Comparison of ENCODE assay signal across 20 cellular contexts in genomic region chr5:81899123-81899522, GRCh38.
A peak's percentile ranks its signal among the peaks of the same experiment; 100 is the strongest.
DNase-seq lines count a peak whose midpoint lies in the region; ATAC-seq, FAIRE-seq and TF ChIP-seq lines count a peak whose summit lies in the region.
"Had no signal": no experiment of that assay in that cellular context is flagged by ENCODE, and none has a peak within 500 bp of the region (broad histone marks: within the 10 kb centered on the region; RNA-seq: fewer than 3 reads in every experiment).

No MANE protein-coding gene starts in this region.

- peak overlapping the region in 3 of 11 experiments; percentile 16 to 61 (median 58); a peak in 6 of 22 replicates for H3K4me2 ChIP-seq in BLaER1 treated with 17β-estradiol and CSF1 and Interleukin-3, amounts not matched to agents 10 nM and 100 nM
- no peak overlapping the region for H3K4me2 ChIP-seq in GM12878 (ENCODE audit: control insufficient read depth, insufficient read depth)
- H3K4me2 ChIP-seq: BLaER1 had no signal

- peaks cover 10 to 38% (median 20%) of the 10 kb centered on the region in 11 experiments; a peak in 21 of 22 replicates for H3K9me3 ChIP-seq in BLaER1 treated with 17β-estradiol and CSF1 and Interleukin-3, amounts not matched to agents 10 nM and 100 nM (replicated peaks in 1 of 11)
- no peaks in the 10 kb centered on the region; the same call in 1 of the 3 replicates for H3K9me3 ChIP-seq in GM12878 (replicated peaks; ENCODE audit: control insufficient read depth, insufficient read depth, low read length)
- no peaks in the 10 kb centered on the region for H3K9me3 ChIP-seq in neutrophil

- H3K79me2 ChIP-seq in GM12878 (ENCODE audit: control insufficient read depth, insufficient read depth, low read length), result no peaks in the 10 kb centered on the region

- H3K4me3 Mint-ChIP-seq in stimulated activated memory B cell treated with anti-CD40 and anti-IgM and Interleukin-4, amounts not matched to agents 10 μg/mL and 1 μg/mL and 100 μg/mL, for 72 hours, result no peak overlapping the region
- H3K4me3 Mint-ChIP-seq: B cell; CD4-positive, alpha-beta memory T cell; H9 had no signal

- CTCF ChIA-PET in GM12878 (lab: Yijun Ruan, JAX), result no interaction called here

- TF ChIP-seq EP300 in GM12878 (IDR thresholded peaks at IDR 0.05; ENCODE audit: borderline replicate concordance in 1 of 2, control insufficient read depth in 1 of 2, low read depth in 2 of 2, low read length in 2 of 2), result no peak

- no TSS peak for BruUV-seq in GM12878 (replicated peaks; lab: Mats Ljungman, UMichigan)

- POLR2A ChIA-PET in GM12878 (lab: Charles Lee), result no interaction called here

- H3K27ac Mint-ChIP-seq in stimulated activated memory B cell treated with anti-CD40 and anti-IgM and Interleukin-4, amounts not matched to agents 10 μg/mL and 1 μg/mL and 100 μg/mL, for 72 hours, result no peak overlapping the region
- H3K27ac Mint-ChIP-seq: B cell; CD4-positive, alpha-beta memory T cell; H9 had no signal

- H3K27me3 ChIP-seq in BLaER1 treated with 17β-estradiol and CSF1 and Interleukin-3, amounts not matched to agents 10 nM and 100 nM, result no peaks in the 10 kb centered on the region
- H3K27me3 ChIP-seq in GM12878 (replicated peaks in 1 of 2; ENCODE audit: control insufficient read depth in 2 of 2, insufficient read depth in 2 of 2, low read length in 1 of 2) (no peaks in the 10 kb centered on the region), neutrophil (no peaks in the 10 kb centered on the region)
- H3K27me3 ChIP-seq: BLaER1 had no signal

- no peaks in the 10 kb centered on the region for H4K20me1 ChIP-seq in BLaER1 treated with 17β-estradiol and CSF1 and Interleukin-3, amounts not matched to agents 10 nM and 100 nM
- no peaks in the 10 kb centered on the region for H4K20me1 ChIP-seq in GM12878 (ENCODE audit: control insufficient read depth, insufficient read depth)
- H4K20me1 ChIP-seq: BLaER1 had no signal

- no peak for TF ChIP-seq POLR2A in GM12878 (IDR thresholded peaks at IDR 0.05; ENCODE audit: low read depth, low read length)

- DNase-seq in GM12878 (ENCODE audit: low read depth, low spot score) (no peak), T-helper 2 cell (no peak), T-helper 1 cell (no peak), SK-N-DZ (ENCODE audit: low spot score) (no peak)
- DNase-seq: Calu3; CD4-positive, alpha-beta memory T cell; COR-L47; DMS53; DMS79 treated with DMSO at 0.1 percent for 48 hours; GM23248; H9 had no signal

- H3K36me3 Mint-ChIP-seq in stimulated activated memory B cell treated with anti-CD40 and anti-IgM and Interleukin-4, amounts not matched to agents 10 μg/mL and 1 μg/mL and 100 μg/mL, for 72 hours, result peaks cover 6% of the 10 kb centered on the region

- peaks cover 14% of the 10 kb centered on the region for H3K9me3 Mint-ChIP-seq in stimulated activated memory B cell treated with anti-CD40 and anti-IgM and Interleukin-4, amounts not matched to agents 10 μg/mL and 1 μg/mL and 100 μg/mL, for 72 hours

- TF ChIP-seq RAD21 in GM12878 (IDR thresholded peaks at IDR 0.05; ENCODE audit: insufficient read depth, low read depth, low read length), result no peak

- H3K36me3 ChIP-seq in BLaER1 treated with 17β-estradiol and CSF1 and Interleukin-3, amounts not matched to agents 10 nM and 100 nM, result peaks cover 0 to 6% (median 0%) of the 10 kb centered on the region in 11 experiments; a peak in 3 of 22 replicates
- H3K36me3 ChIP-seq in GM12878 (ENCODE audit: control insufficient read depth in 2 of 2, insufficient read depth in 2 of 2, low read length in 1 of 2), result no peaks in the 10 kb centered on the region
- H3K36me3 ChIP-seq in neutrophil, result no peaks in the 10 kb centered on the region
- H3K36me3 ChIP-seq: BLaER1 had no signal

- no peak overlapping the region for H2AFZ ChIP-seq in GM12878 (ENCODE audit: control insufficient read depth, low read depth, low read length)
- H2AFZ ChIP-seq: GM23248 had no signal

- in situ Hi-C loops in GM12878 (cut with MboI), result no loop called here

- WGBS in GM12878 (ENCODE audit: insufficient coverage, insufficient replicate concordance, low lambda C conversion rate, missing lambda C conversion rate), result 47% methylated on average over 2 of the region's 2 CpGs

- H3K4me1 Mint-ChIP-seq in stimulated activated memory B cell treated with anti-CD40 and anti-IgM and Interleukin-4, amounts not matched to agents 10 μg/mL and 1 μg/mL and 100 μg/mL, for 72 hours, result no peaks in the 10 kb centered on the region
- H3K4me1 Mint-ChIP-seq: CD4-positive, alpha-beta memory T cell had no signal

- FAIRE-seq in G401.6 (lab: Jason Lieb, UNC) (peak; percentile 11), GM12878 (lab: Jason Lieb, UNC) (no peak)
- FAIRE-seq: GM19239, H1 had no signal

- TF ChIP-seq CTCF in GM12878 (IDR thresholded peaks at IDR 0.05 in 2 of 3, conservative IDR thresholded peaks at IDR 0.05 in 1 of 3; ENCODE audit: control insufficient read depth in 2 of 3, extremely low read depth in 1 of 3, insufficient read depth in 1 of 3, low read depth in 3 of 3, low read length in 3 of 3) (no peak), neutrophil (IDR thresholded peaks at IDR 0.05) (no peak)

- no peak overlapping the region for H3K9ac ChIP-seq in BLaER1 treated with 17β-estradiol and CSF1 and Interleukin-3, amounts not matched to agents 10 nM and 100 nM
- no peak overlapping the region for H3K9ac ChIP-seq in GM12878 (ENCODE audit: control insufficient read depth, insufficient read depth, low read length)
- H3K9ac ChIP-seq: BLaER1, GM23248 had no signal

- H3K27me3 Mint-ChIP-seq in stimulated activated memory B cell treated with anti-CD40 and anti-IgM and Interleukin-4, amounts not matched to agents 10 μg/mL and 1 μg/mL and 100 μg/mL, for 72 hours, result no peaks in the 10 kb centered on the region
- H3K27me3 Mint-ChIP-seq: B cell; CD4-positive, alpha-beta memory T cell had no signal

- peaks cover 0 to 49% (median 5%) of the 10 kb centered on the region in 10 experiments; a peak in 11 of 20 replicates for H3K4me1 ChIP-seq in BLaER1 treated with 17β-estradiol and CSF1 and Interleukin-3, amounts not matched to agents 10 nM and 100 nM
- H3K4me1 ChIP-seq in GM12878 (ENCODE audit: control insufficient read depth, insufficient read depth, low read length) (no peaks in the 10 kb centered on the region), neutrophil (ENCODE audit: control insufficient read depth in 1 of 2, insufficient read depth in 1 of 2, low read depth in 1 of 2, low read length in 1 of 2) (peaks cover 54 to 55% of the 10 kb centered on the region in 2 experiments)
- H3K4me1 ChIP-seq: BLaER1 had no signal

- SMC1A ChIA-PET in GM12878 (lab: Charles Lee; ENCODE audit: uncharacterized antibody, unreplicated experiment), result no interaction called here

- intact Hi-C loops in GM12878 (cut with micrococcal nuclease; ENCODE audit: unreplicated experiment), result no loop called here

- no peak for ATAC-seq in GM12878
- ATAC-seq in stimulated activated memory B cell treated with anti-CD40 and anti-IgM and Interleukin-4, amounts not matched to agents 10 μg/mL and 1 μg/mL and 100 μg/mL, for 72 hours, result no peak
- ATAC-seq: HCT116 had no signal

- peak overlapping the region in 9 of 11 experiments; percentile 45 to 79 (median 61); a peak in 17 of 22 replicates for H3K27ac ChIP-seq in BLaER1 treated with 17β-estradiol and CSF1 and Interleukin-3, amounts not matched to agents 10 nM and 100 nM
- H3K27ac ChIP-seq in GM12878 (ENCODE audit: control insufficient read depth, insufficient read depth) (no peak overlapping the region), neutrophil (peak overlapping the region; percentile 91)
- H3K27ac ChIP-seq: BLaER1, GM23248 had no signal

- no peak overlapping the region for H3K4me3 ChIP-seq in BLaER1 treated with 17β-estradiol and CSF1 and Interleukin-3, amounts not matched to agents 10 nM and 100 nM
- H3K4me3 ChIP-seq in GM12878 (0 out of 2 replicates have a peak overlapping the region, but pooled peaks have one; percentile 15), neutrophil (ENCODE audit: low read depth in 1 of 2, low read length in 1 of 2) (peak overlapping the region; percentile 36 to 48)
- H3K4me3 ChIP-seq: BLaER1, GM23248 had no signal

- RAD21 ChIA-PET in GM12878 (lab: Charles Lee; ENCODE audit: unreplicated experiment), result no interaction called here

TF ChIP-seq in GM12878, 131 proteins besides CTCF, POLR2A, EP300 and RAD21 (continues in another document):
- no peak for TF ChIP-seq KDM1A (IDR thresholded peaks at IDR 0.05; ENCODE audit: borderline replicate concordance)
- TF ChIP-seq ZNF384 (IDR thresholded peaks at IDR 0.05; ENCODE audit: borderline replicate concordance, low read depth, low read length), result no peak
- no peak for TF ChIP-seq RCOR1 (conservative IDR thresholded peaks at IDR 0.05; ENCODE audit: low read depth, low read length)
- TF ChIP-seq, protein P1, sequence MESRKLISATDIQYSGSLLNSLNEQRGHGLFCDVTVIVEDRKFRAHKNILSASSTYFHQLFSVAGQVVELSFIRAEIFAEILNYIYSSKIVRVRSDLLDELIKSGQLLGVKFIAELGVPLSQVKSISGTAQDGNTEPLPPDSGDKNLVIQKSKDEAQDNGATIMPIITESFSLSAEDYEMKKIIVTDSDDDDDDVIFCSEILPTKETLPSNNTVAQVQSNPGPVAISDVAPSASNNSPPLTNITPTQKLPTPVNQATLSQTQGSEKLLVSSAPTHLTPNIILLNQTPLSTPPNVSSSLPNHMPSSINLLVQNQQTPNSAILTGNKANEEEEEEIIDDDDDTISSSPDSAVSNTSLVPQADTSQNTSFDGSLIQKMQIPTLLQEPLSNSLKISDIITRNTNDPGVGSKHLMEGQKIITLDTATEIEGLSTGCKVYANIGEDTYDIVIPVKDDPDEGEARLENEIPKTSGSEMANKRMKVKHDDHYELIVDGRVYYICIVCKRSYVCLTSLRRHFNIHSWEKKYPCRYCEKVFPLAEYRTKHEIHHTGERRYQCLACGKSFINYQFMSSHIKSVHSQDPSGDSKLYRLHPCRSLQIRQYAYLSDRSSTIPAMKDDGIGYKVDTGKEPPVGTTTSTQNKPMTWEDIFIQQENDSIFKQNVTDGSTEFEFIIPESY (IDR thresholded peaks at IDR 0.05), result no peak
- TF ChIP-seq CEBPB (IDR thresholded peaks at IDR 0.05; ENCODE audit: borderline replicate concordance in 1 of 2, low read depth in 2 of 2, low read length in 2 of 2), result no peak
- no peak for TF ChIP-seq BRCA1 (IDR thresholded peaks at IDR 0.05; ENCODE audit: low read depth, low read length)
- no peak for TF ChIP-seq TCF7 (IDR thresholded peaks at IDR 0.05; ENCODE audit: borderline replicate concordance)
- TF ChIP-seq, protein P2, sequence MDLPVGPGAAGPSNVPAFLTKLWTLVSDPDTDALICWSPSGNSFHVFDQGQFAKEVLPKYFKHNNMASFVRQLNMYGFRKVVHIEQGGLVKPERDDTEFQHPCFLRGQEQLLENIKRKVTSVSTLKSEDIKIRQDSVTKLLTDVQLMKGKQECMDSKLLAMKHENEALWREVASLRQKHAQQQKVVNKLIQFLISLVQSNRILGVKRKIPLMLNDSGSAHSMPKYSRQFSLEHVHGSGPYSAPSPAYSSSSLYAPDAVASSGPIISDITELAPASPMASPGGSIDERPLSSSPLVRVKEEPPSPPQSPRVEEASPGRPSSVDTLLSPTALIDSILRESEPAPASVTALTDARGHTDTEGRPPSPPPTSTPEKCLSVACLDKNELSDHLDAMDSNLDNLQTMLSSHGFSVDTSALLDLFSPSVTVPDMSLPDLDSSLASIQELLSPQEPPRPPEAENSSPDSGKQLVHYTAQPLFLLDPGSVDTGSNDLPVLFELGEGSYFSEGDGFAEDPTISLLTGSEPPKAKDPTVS (IDR thresholded peaks at IDR 0.05; ENCODE audit: low read depth, low read length), result no peak

Comparison
In these comparisons a context has a peak if more than half of its experiments do, and no peak if none do; other contexts are left out.
1. H3K4me3 ChIP-seq: peak in GM12878 (single experiment) and neutrophil (2 of 2); none in BLaER1 treated with 17β-estradiol and CSF1 and Interleukin-3, amounts not matched to agents 10 nM and 100 nM (0 of 10).